18 cellular contexts compared by ENCODE assay signal in the genomic region with DNA sequence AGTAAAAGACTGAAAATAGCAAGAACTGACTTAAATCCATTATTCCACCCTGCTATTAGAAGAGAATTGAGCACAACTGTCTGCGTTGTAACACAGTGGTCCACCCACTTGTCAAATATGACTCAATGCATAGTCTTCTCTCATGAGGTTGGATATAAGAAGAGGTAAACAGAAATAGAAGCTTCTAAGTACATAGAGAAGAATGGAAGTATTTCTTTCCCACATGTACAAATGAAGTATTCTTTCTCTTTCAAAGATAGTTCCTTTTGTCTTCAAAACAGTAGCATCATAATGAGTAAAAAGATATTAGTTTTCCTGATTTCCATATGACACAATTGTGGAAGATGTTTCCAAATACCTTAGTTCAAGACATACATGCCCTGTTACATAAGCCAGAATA.
"Had no signal": no experiment of that assay in that cellular context is flagged by ENCODE, and none has a peak within 500 bp of the region (broad histone marks: within the 10 kb centered on the region; RNA-seq: fewer than 3 reads in every experiment).

No MANE protein-coding gene starts in this region.

- H3K27me3 ChIP-seq: esophagus muscularis mucosa, gastrocnemius medialis, neutrophil had no signal

- H3K27ac ChIP-seq: epithelial cell of prostate, esophagus muscularis mucosa, gastrocnemius medialis, neutrophil, skin epidermis had no signal

- DNase-seq: cortex of kidney; effector memory CD8-positive, alpha-beta T cell; gastrocnemius medialis; glutamatergic neuron; left colon; left ventricle myocardium superior; mesendoderm; naive B cell; posterior cingulate gyrus; stimulated activated CD4-positive, alpha-beta T cell treated with anti-CD3 and anti-CD28 coated beads, Interleukin-2, amount 100 ng/mL, for 24 hours; stimulated activated CD4-positive, alpha-beta T cell treated with anti-CD3 and anti-CD28 coated beads, Interleukin-4, amount 100 ng/mL, for 4 hours; stimulated activated naive B cell treated with anti-CD40 and anti-IgM and Interleukin-4, amounts not matched to agents 10 μg/mL and 1 μg/mL and 100 μg/mL, for 72 hours; stimulated activated naive CD8-positive, alpha-beta T cell treated with anti-CD3 and anti-CD28 coated beads, Interleukin-15, amount 100 ng/mL, for 72 hours; trophoblast cell had no signal
